Comparison of ENCODE assay signal across 8 cellular contexts in genomic region chr2:169362346-169363026, GRCh38. TPM values are rescaled to one million over a fixed set of nuclear protein-coding genes. Genes with fewer than 3 reads are reported as not detected.
DNase-seq lines count a peak whose midpoint lies in the region; ATAC-seq and TF ChIP-seq lines count a peak whose summit lies in the region.

LRP2 (minus strand) TSS chr2:169362534; CDS start chr2:169362399, 135 bp downstream.

- H3K4me3 Mint-ChIP-seq in activated CD8-positive, alpha-beta T cell treated with anti-CD3 and anti-CD28 coated beads, Interleukin-2, amount 10 ng/mL, durations not matched to agents 7 days and 5 days = peak within 1 kb of the TSS; percentile 87
- peak within 1 kb of the TSS; percentile 87 for H3K4me3 Mint-ChIP-seq in nephron progenitor cell

- no peak for DNase-seq in activated CD4-positive, CD25-positive, alpha-beta regulatory T cell (lab: John Stamatoyannopoulos, UW)
- DNase-seq in activated CD8-positive, alpha-beta T cell treated with anti-CD3 and anti-CD28 coated beads, Interleukin-2, amount 10 ng/mL, durations not matched to agents 7 days and 5 days = peak; percentile 47
- no peak for DNase-seq in fibroblast of the aortic adventitia (ENCODE audit: low read depth)
- peak; percentile 55 for DNase-seq in nephron progenitor cell
- DNase-seq in vagina (ENCODE audit: extremely low spot score in 2 of 2) = no peak

- no peak within 1 kb of the TSS for H3K27ac Mint-ChIP-seq in activated CD8-positive, alpha-beta T cell treated with anti-CD3 and anti-CD28 coated beads, Interleukin-2, amount 10 ng/mL, durations not matched to agents 7 days and 5 days
- peak within 1 kb of the TSS; percentile 72 for H3K27ac Mint-ChIP-seq in nephron progenitor cell

- CTCF ChIA-PET in activated CD8-positive, alpha-beta T cell treated with anti-CD3 and anti-CD28 coated beads, Interleukin-2, amount 10 ng/mL, durations not matched to agents 7 days and 5 days (lab: Charles Lee) = interaction anchor here (1.0 kb wide), 1 partner anchor 656 kb away, joined by 3 read pairs; no protein-coding TSS in a partner anchor

- no peak within 1 kb of the TSS for H3K27ac ChIP-seq in vagina

- peaks cover 54% of the 10 kb centered on the region for H3K27me3 Mint-ChIP-seq in activated CD8-positive, alpha-beta T cell treated with anti-CD3 and anti-CD28 coated beads, Interleukin-2, amount 10 ng/mL, durations not matched to agents 7 days and 5 days (ENCODE audit: low read depth)
- H3K27me3 Mint-ChIP-seq in nephron progenitor cell (ENCODE audit: low read depth, poor library complexity) = peaks cover 81% of the 10 kb centered on the region

- no peaks in the 10 kb centered on the region for H3K27me3 ChIP-seq in vagina

- peak; percentile 12 to 18 for ATAC-seq in activated CD4-positive, CD25-positive, alpha-beta regulatory T cell treated with anti-CD3 and anti-CD28 coated beads, Interleukin-2, amount 50 U/mL, for 24 hours
- ATAC-seq in activated CD8-positive, alpha-beta T cell treated with anti-CD3 and anti-CD28 coated beads, Interleukin-2, amount 10 ng/mL, durations not matched to agents 7 days and 5 days = peak; percentile 31
- ATAC-seq in HG03039 (IDR thresholded peaks at IDR 0.05; ENCODE audit: unreplicated experiment) (no peak), HG03139 (IDR thresholded peaks at IDR 0.05; ENCODE audit: unreplicated experiment) (no peak)

- TF ChIP-seq POLR2A in vagina (IDR thresholded peaks at IDR 0.05) = no peak

- no peaks in the 10 kb centered on the region for H3K36me3 ChIP-seq in vagina

- H3K4me1 ChIP-seq in vagina = peaks cover 38% of the 10 kb centered on the region

- H3K36me3 Mint-ChIP-seq in activated CD8-positive, alpha-beta T cell treated with anti-CD3 and anti-CD28 coated beads, Interleukin-2, amount 10 ng/mL, durations not matched to agents 7 days and 5 days (ENCODE audit: low read depth) = peaks cover 4% of the 10 kb centered on the region
- no peaks in the 10 kb centered on the region for H3K36me3 Mint-ChIP-seq in nephron progenitor cell (ENCODE audit: low read depth)

- POLR2A ChIA-PET in activated CD8-positive, alpha-beta T cell treated with anti-CD3 and anti-CD28 coated beads, Interleukin-2, amount 10 ng/mL, durations not matched to agents 7 days and 5 days (lab: Charles Lee) = no interaction called here

- intact Hi-C loops in vagina (cut with DNase I) = no loop called here

- H3K4me3 ChIP-seq in fibroblast of the aortic adventitia (ENCODE audit: low read depth, low read length) = peak within 1 kb of the TSS; percentile 37
- H3K4me3 ChIP-seq in vagina = peak within 1 kb of the TSS; percentile 46 to 63

- H3K4me1 Mint-ChIP-seq in activated CD8-positive, alpha-beta T cell treated with anti-CD3 and anti-CD28 coated beads, Interleukin-2, amount 10 ng/mL, durations not matched to agents 7 days and 5 days (ENCODE audit: low read depth) = peaks cover 36% of the 10 kb centered on the region
- peaks cover 36% of the 10 kb centered on the region for H3K4me1 Mint-ChIP-seq in nephron progenitor cell

- TF ChIP-seq CTCF in fibroblast of the aortic adventitia (IDR thresholded peaks at IDR 0.05; ENCODE audit: insufficient read depth, low read length) (peak; percentile 3), nephron progenitor cell (IDR thresholded peaks at IDR 0.05) (no peak), vagina (IDR thresholded peaks at IDR 0.05) (no peak)

- no peaks in the 10 kb centered on the region for H3K9me3 ChIP-seq in vagina

- H3K9me3 Mint-ChIP-seq in activated CD8-positive, alpha-beta T cell treated with anti-CD3 and anti-CD28 coated beads, Interleukin-2, amount 10 ng/mL, durations not matched to agents 7 days and 5 days (ENCODE audit: insufficient read depth) = no peaks in the 10 kb centered on the region
- no peaks in the 10 kb centered on the region for H3K9me3 Mint-ChIP-seq in nephron progenitor cell

RNA-seq across cellular contexts. Expression of gene LRP2, which starts in this region (rescaled TPM):
- under 1 TPM; 0.03 to 0.21 TPM for total RNA-seq in activated CD8-positive, alpha-beta T cell treated with anti-CD3 and anti-CD28 coated beads, Interleukin-2, amount 10 ng/mL, durations not matched to agents 7 days and 5 days
- 0.41 TPM in 1 of 2 replicates, not detected in the other for total RNA-seq in fibroblast of the aortic adventitia (ENCODE audit: low replicate concordance)
- not detected for total RNA-seq in vagina

Comparison
In these comparisons a context has a peak if more than half of its experiments do, and no peak if none do; other contexts are left out.
1. Peak in DNase-seq and ATAC-seq in activated CD8-positive, alpha-beta T cell treated with anti-CD3 and anti-CD28 coated beads, Interleukin-2, amount 10 ng/mL, durations not matched to agents 7 days and 5 days; RNA of the gene not detected or under 1 TPM.
2. ATAC-seq: peak in activated CD4-positive, CD25-positive, alpha-beta regulatory T cell treated with anti-CD3 and anti-CD28 coated beads, Interleukin-2, amount 50 U/mL, for 24 hours (2 of 2); none in HG03039 (single experiment) and HG03139 (single experiment).